8 cellular contexts compared by ENCODE assay signal in the genomic region with DNA sequence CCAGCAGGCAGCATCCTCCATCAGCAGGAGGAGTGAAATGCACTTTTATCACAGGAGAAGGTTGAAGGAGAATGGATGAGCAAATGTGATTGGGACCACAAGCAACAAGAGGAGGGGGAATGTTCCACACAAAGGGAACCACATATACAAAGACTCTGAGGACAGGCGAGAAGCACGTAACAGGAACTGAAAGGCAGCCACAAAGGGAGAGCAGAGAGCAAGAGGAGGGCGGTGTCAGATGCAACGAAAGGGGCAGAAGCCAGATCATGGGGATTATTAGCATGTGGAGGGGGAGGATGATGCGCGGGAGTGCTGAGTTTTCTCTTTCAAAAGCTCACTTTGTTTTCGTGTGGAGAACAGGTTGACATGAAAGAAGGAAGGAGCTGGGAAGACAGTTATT.
A peak's percentile ranks its signal among the peaks of the same experiment; 100 is the strongest.
DNase-seq lines count a peak whose midpoint lies in the region; ATAC-seq, FAIRE-seq and TF ChIP-seq lines count a peak whose summit lies in the region.
"Had no signal": no experiment of that assay in that cellular context is flagged by ENCODE, and none has a peak within 500 bp of the region (broad histone marks: within the 10 kb centered on the region; RNA-seq: fewer than 3 reads in every experiment).

No MANE protein-coding gene starts in this region.

- H3K4me1 ChIP-seq in vagina, result no peaks in the 10 kb centered on the region

- H3K27ac ChIP-seq in vagina, result no peak overlapping the region

- intact Hi-C loops in vagina (cut with DNase I), result no loop called here

- TF ChIP-seq CTCF in bronchial epithelial cell (IDR thresholded peaks at IDR 0.05; ENCODE audit: insufficient read depth, low read length, severe bottlenecking), result no peak
- TF ChIP-seq CTCF in vagina (IDR thresholded peaks at IDR 0.05), result no peak

- H3K9me3 ChIP-seq in vagina, result no peaks in the 10 kb centered on the region

- H3K4me3 ChIP-seq in bronchial epithelial cell (ENCODE audit: low read depth, low read length) (no peak overlapping the region), vagina (no peak overlapping the region)

- peak; percentile 50 for FAIRE-seq in bronchial epithelial cell (lab: Jason Lieb, UNC)

- H3K36me3 ChIP-seq in bronchial epithelial cell (ENCODE audit: control insufficient read depth, insufficient read depth, low read length), result no peaks in the 10 kb centered on the region
- H3K36me3 ChIP-seq in vagina, result no peaks in the 10 kb centered on the region

- ATAC-seq in GM18907 (IDR thresholded peaks at IDR 0.05; ENCODE audit: unreplicated experiment) (peak; percentile 93), GM21576 (IDR thresholded peaks at IDR 0.05; ENCODE audit: unreplicated experiment) (peak; percentile 87), HG03520 (IDR thresholded peaks at IDR 0.05; ENCODE audit: unreplicated experiment) (peak; percentile 44), GM18519 (IDR thresholded peaks at IDR 0.05; ENCODE audit: low FRiP score, unreplicated experiment) (no peak)

- DNase-seq in bronchial epithelial cell (ENCODE audit: low read depth) (no peak), vagina (ENCODE audit: extremely low spot score in 2 of 2) (no peak), GM03348 (ENCODE audit: low spot score) (no peak)
- DNase-seq: T1000 had no signal

- H3K27me3 ChIP-seq in bronchial epithelial cell (ENCODE audit: control insufficient read depth, insufficient read depth, low read length), result no peaks in the 10 kb centered on the region
- no peaks in the 10 kb centered on the region for H3K27me3 ChIP-seq in vagina

- TF ChIP-seq POLR2A in vagina (IDR thresholded peaks at IDR 0.05), result no peak
